In the genomic region with DNA sequence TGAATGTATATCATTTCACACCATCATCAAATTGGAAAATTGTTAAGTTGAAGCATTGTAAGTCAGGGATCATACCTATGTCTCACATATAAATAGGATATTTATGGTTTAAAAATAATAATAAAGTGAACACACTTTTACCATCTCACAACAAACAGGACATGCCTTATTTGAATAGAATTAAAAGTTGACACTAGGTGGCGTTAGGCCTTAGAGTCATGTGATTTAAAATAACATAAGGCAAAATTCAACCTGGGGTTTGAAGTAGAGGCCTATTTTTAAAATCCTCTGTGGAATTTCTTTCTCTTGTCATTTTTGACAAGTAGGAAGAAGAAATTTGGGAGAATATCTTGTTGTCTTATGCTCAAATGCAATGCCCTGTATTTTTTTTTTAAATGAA, we compare ENCODE assay signal across 11 cellular contexts.
DNase-seq lines count a peak whose midpoint lies in the region; ATAC-seq and TF ChIP-seq lines count a peak whose summit lies in the region.
"Had no signal": no experiment of that assay in that cellular context is flagged by ENCODE, and none has a peak within 500 bp of the region (broad histone marks: within the 10 kb centered on the region; RNA-seq: fewer than 3 reads in every experiment).

No MANE protein-coding gene starts in this region.

- no peaks in the 10 kb centered on the region for H3K9me3 ChIP-seq in A673 (ENCODE audit: low read depth, low read length, poor library complexity, severe bottlenecking)
- no peaks in the 10 kb centered on the region for H3K9me3 ChIP-seq in OCI-LY3 (ENCODE audit: insufficient read depth, low read length)
- peaks cover 0 to 17% (median 7%) of the 10 kb centered on the region in 8 donors for H3K9me3 ChIP-seq in spleen
- H3K9me3 ChIP-seq in stomach, result peaks cover 0 to 12% (median 3%) of the 10 kb centered on the region in 4 donors

- WGBS in spleen, 5 donors, result 13 to 26% (median 16%) methylated on average over 1 of the region's 1 CpG
- WGBS in stomach, 5 donors, result 10 to 29% (median 15%) methylated on average over 1 of the region's 1 CpG

- no peak overlapping the region for H3K9ac ChIP-seq in OCI-LY3 (ENCODE audit: low read length)

- H3K4me2 ChIP-seq in OCI-LY3 (ENCODE audit: low read length), result no peak overlapping the region

- CTCF ChIA-PET in A673 (lab: Charles Lee), result no interaction called here

- POLR2A ChIA-PET in A673 (lab: Charles Lee; ENCODE audit: low non-redundant PET), result no interaction called here

- TF ChIP-seq CTCF in A673 (conservative IDR thresholded peaks at IDR 0.05; ENCODE audit: low read depth, low read length), result peak; percentile 38
- TF ChIP-seq CTCF in OCI-LY3 (IDR thresholded peaks at IDR 0.05; ENCODE audit: low read depth, low read length), result peak; percentile 42
- TF ChIP-seq CTCF in fibroblast of villous mesenchyme (IDR thresholded peaks at IDR 0.05; ENCODE audit: insufficient read depth, low read depth, low read length), result no peak
- peak in 1 of 11 experiments; percentile 37 for TF ChIP-seq CTCF in spleen (IDR thresholded peaks at IDR 0.05 in 8 of 11, conservative IDR thresholded peaks at IDR 0.05 in 3 of 11)
- TF ChIP-seq CTCF in stomach (IDR thresholded peaks at IDR 0.05), result peak in 2 of 7 experiments; percentile 15 to 34

- H3K4me1 ChIP-seq in A673 (ENCODE audit: insufficient read depth, low read length, poor library complexity, severe bottlenecking) (no peaks in the 10 kb centered on the region), OCI-LY3 (ENCODE audit: low read length) (no peaks in the 10 kb centered on the region), spleen (no peaks in the 10 kb centered on the region), stomach (no peaks in the 10 kb centered on the region)

- intact Hi-C loops in A673 (cut with micrococcal nuclease; ENCODE audit: unreplicated experiment) (no loop called here), spleen (cut with DNase I; ENCODE audit: low total_unique reads) (no loop called here), stomach (cut with DNase I; ENCODE audit: low total_unique reads) (no loop called here)

- no TSS peak for BruUV-seq in A673 (replicated peaks; lab: Mats Ljungman, UMichigan)

- H3K4me3 ChIP-seq in A673 (ENCODE audit: low read depth, low read length, poor library complexity, severe bottlenecking), result no peak overlapping the region
- no peak overlapping the region for H3K4me3 ChIP-seq in OCI-LY3 (ENCODE audit: low read length)
- no peak overlapping the region for H3K4me3 ChIP-seq in fibroblast of villous mesenchyme (ENCODE audit: low read depth, low read length)
- H3K4me3 ChIP-seq in spleen, result no peak overlapping the region
- no peak overlapping the region for H3K4me3 ChIP-seq in stomach

- TF ChIP-seq POLR2A in spleen (IDR thresholded peaks at IDR 0.05) (no peak), stomach (IDR thresholded peaks at IDR 0.05) (no peak)

- DNase-seq in A673 (ENCODE audit: low spot score), result peak; percentile 18
- peak; percentile 0 for DNase-seq in fibroblast of villous mesenchyme (ENCODE audit: low read depth)
- no peak for DNase-seq in spleen
- DNase-seq in globus pallidus (ENCODE audit: low spot score), result no peak
- no peak for DNase-seq in stomach
- no peak for DNase-seq in epidermal melanocyte (ENCODE audit: insufficient read length, low spot score)
- DNase-seq: activated CD4-positive, alpha-beta T cell treated with anti-CD3 and anti-CD28 coated beads, Interleukin-2, amount 10 ng/mL, durations not matched to agents 7 days and 5 days had no signal

- H3K27ac ChIP-seq in A673 (ENCODE audit: low read depth, low read length, poor library complexity, severe bottlenecking) (no peak overlapping the region), OCI-LY3 (ENCODE audit: low read length) (no peak overlapping the region), spleen (no peak overlapping the region), stomach (no peak overlapping the region)
- H3K27ac ChIP-seq: epithelial cell of prostate, HL-60 had no signal

- no peak for TF ChIP-seq EP300 in stomach (IDR thresholded peaks at IDR 0.05)

- H3K27me3 ChIP-seq in A673 (replicated peaks; ENCODE audit: insufficient read depth, low read depth, low read length, poor library complexity) (no peaks in the 10 kb centered on the region), OCI-LY3 (ENCODE audit: low read depth, low read length) (no peaks in the 10 kb centered on the region), spleen (replicated peaks in 1 of 7) (no peaks in the 10 kb centered on the region), stomach (no peaks in the 10 kb centered on the region)

- no peaks in the 10 kb centered on the region for H3K36me3 ChIP-seq in A673 (ENCODE audit: insufficient read depth, low read length, poor library complexity, severe bottlenecking)
- no peaks in the 10 kb centered on the region for H3K36me3 ChIP-seq in OCI-LY3 (replicated peaks; ENCODE audit: low read depth, low read length)
- no peaks in the 10 kb centered on the region for H3K36me3 ChIP-seq in spleen
- no peaks in the 10 kb centered on the region for H3K36me3 ChIP-seq in stomach

- no peaks in the 10 kb centered on the region for H3K79me2 ChIP-seq in OCI-LY3 (ENCODE audit: low read length)

- ATAC-seq in GM18858 (IDR thresholded peaks at IDR 0.05; ENCODE audit: unreplicated experiment), result peak; percentile 69

- H2AFZ ChIP-seq in OCI-LY3 (ENCODE audit: low read depth, low read length), result no peak overlapping the region; the same call in 1 of the 2 replicates

- no peaks in the 10 kb centered on the region for H4K20me1 ChIP-seq in OCI-LY3 (ENCODE audit: insufficient read depth, low read length)

Comparison
In these comparisons a context has a peak if more than half of its experiments do, and no peak if none do; other contexts are left out.
1. DNase-seq: peak in A673 (single experiment) and fibroblast of villous mesenchyme (single experiment); none in spleen (single experiment), globus pallidus (single experiment), stomach (single experiment) and epidermal melanocyte (single experiment).